Comparison of ENCODE assay signal across 1 cellular context in genomic region chr7:139118234-139118802, GRCh38.
TF ChIP-seq lines count a peak whose summit lies in the region.

No MANE protein-coding gene starts in this region.

TF ChIP-seq in K562, 482 proteins besides CTCF, POLR2A, EP300 and RAD21 (continued from another document and continues in another):
- no peak for TF ChIP-seq RNF219 (CRISPR knock-in tag; IDR thresholded peaks at IDR 0.05)
- TF ChIP-seq NR2C1 (IDR thresholded peaks at IDR 0.05): no peak; the same call in 1 of the 2 replicates
- TF ChIP-seq NR2C1 (tag; IDR thresholded peaks at IDR 0.05): no peak
- TF ChIP-seq ZNF282 (CRISPR knock-in tag; IDR thresholded peaks at IDR 0.05): no peak
- TF ChIP-seq ZNF717 (CRISPR knock-in tag; IDR thresholded peaks at IDR 0.05): no peak
- TF ChIP-seq PML (IDR thresholded peaks at IDR 0.05; ENCODE audit: low read length): no peak
- TF ChIP-seq MYBL2 (IDR thresholded peaks at IDR 0.05; ENCODE audit: low read depth): no peak
- TF ChIP-seq MYBL2 (CRISPR knock-in tag; IDR thresholded peaks at IDR 0.05; ENCODE audit: borderline replicate concordance): no peak
- TF ChIP-seq ZNF316 (IDR thresholded peaks at IDR 0.05): peak; percentile 99
- no peak for TF ChIP-seq ZNF592 (IDR thresholded peaks at IDR 0.05)
- TF ChIP-seq FUS (optimal IDR thresholded peaks at IDR 0.05; ENCODE audit: low read depth, low read length): no peak
- TF ChIP-seq ZFP36 (IDR thresholded peaks at IDR 0.05; ENCODE audit: low read depth, low read length, partially characterized antibody): peak; percentile 97
- no peak for TF ChIP-seq ARID2 (IDR thresholded peaks at IDR 0.05)
- TF ChIP-seq MCM7 (IDR thresholded peaks at IDR 0.05): no peak
- TF ChIP-seq MITF (IDR thresholded peaks at IDR 0.05): no peak
- TF ChIP-seq CHAMP1 (IDR thresholded peaks at IDR 0.05): peak; percentile 52; the same call in 1 of the 2 replicates
- TF ChIP-seq ZNF551 (CRISPR knock-in tag; IDR thresholded peaks at IDR 0.05): no peak
- no peak for TF ChIP-seq RFX1 (IDR thresholded peaks at IDR 0.05)
- TF ChIP-seq ZNF274 (IDR thresholded peaks at IDR 0.05; ENCODE audit: borderline replicate concordance, low read depth, low read length): no peak
- TF ChIP-seq PTTG1 (tag; IDR thresholded peaks at IDR 0.05; ENCODE audit: low read depth): no peak; the same call in 1 of the 2 replicates
- no peak for TF ChIP-seq ID3 (CRISPR knock-in tag; IDR thresholded peaks at IDR 0.05)
- no peak for TF ChIP-seq ID3 (tag; IDR thresholded peaks at IDR 0.05)
- TF ChIP-seq ZNF175 (CRISPR knock-in tag; IDR thresholded peaks at IDR 0.05; ENCODE audit: low read depth): no peak
- TF ChIP-seq GTF2F1 (IDR thresholded peaks at IDR 0.05; ENCODE audit: low read depth, low read length): no peak
- no peak for TF ChIP-seq POLR2H (tag; IDR thresholded peaks at IDR 0.05; ENCODE audit: low read depth)
- 0 out of 2 replicates have a peak, but pooled peaks have one; percentile 23 for TF ChIP-seq SLC30A9 (CRISPR knock-in tag; IDR thresholded peaks at IDR 0.05)
- peak; percentile 90 for TF ChIP-seq LEF1 (IDR thresholded peaks at IDR 0.05)
- no peak for TF ChIP-seq ZFP91 (CRISPR knock-in tag; IDR thresholded peaks at IDR 0.05)
- TF ChIP-seq POU5F1 (IDR thresholded peaks at IDR 0.05; ENCODE audit: borderline replicate concordance, low read depth, low read length, partially characterized antibody): no peak
- no peak; the same call in 1 of the 2 replicates for TF ChIP-seq MYC (IDR thresholded peaks at IDR 0.05; ENCODE audit: low read depth, low read length)
- no peak; the same call in 1 of the 2 replicates for TF ChIP-seq MYC (CRISPR knock-in tag; IDR thresholded peaks at IDR 0.05; ENCODE audit: borderline replicate concordance, low read depth)
- no peak for TF ChIP-seq SRSF3 (IDR thresholded peaks at IDR 0.05; ENCODE audit: insufficient read depth, low read length)
- TF ChIP-seq ZNF609 (CRISPR knock-in tag; IDR thresholded peaks at IDR 0.05; ENCODE audit: borderline replicate concordance): no peak
- no peak for TF ChIP-seq ZNF12 (CRISPR knock-in tag; IDR thresholded peaks at IDR 0.05)
- peak; percentile 4 for TF ChIP-seq GTF3C2 (IDR thresholded peaks at IDR 0.05; ENCODE audit: borderline replicate concordance, extremely low read depth, insufficient read length)
- no peak for TF ChIP-seq ZNF133 (CRISPR knock-in tag; IDR thresholded peaks at IDR 0.05)
- no peak for TF ChIP-seq ZNF263 (CRISPR knock-in tag; IDR thresholded peaks at IDR 0.05; ENCODE audit: borderline replicate concordance)
- no peak for TF ChIP-seq SNAPC5 (CRISPR knock-in tag; IDR thresholded peaks at IDR 0.05)
- TF ChIP-seq THRAP3 (IDR thresholded peaks at IDR 0.05; ENCODE audit: borderline replicate concordance): no peak
- no peak for TF ChIP-seq ZNF311 (CRISPR knock-in tag; IDR thresholded peaks at IDR 0.05)
- TF ChIP-seq SRF (CRISPR knock-in tag; IDR thresholded peaks at IDR 0.05): peak in 1 of 2 experiments; percentile 78; a peak in 1 of 4 replicates
- TF ChIP-seq NR4A1 (CRISPR knock-in tag; IDR thresholded peaks at IDR 0.05): no peak
- TF ChIP-seq NR4A1 (tag; IDR thresholded peaks at IDR 0.05): peak; percentile 57; the same call in 1 of the 2 replicates
